ENCODE assay signal across 12 cellular contexts in genomic region chr9:87336407-87336806, GRCh38.
DNase-seq lines count a peak whose midpoint lies in the region; ATAC-seq, FAIRE-seq and TF ChIP-seq lines count a peak whose summit lies in the region.
"Had no signal": no experiment of that assay in that cellular context is flagged by ENCODE, and none has a peak within 500 bp of the region (broad histone marks: within the 10 kb centered on the region; RNA-seq: fewer than 3 reads in every experiment).

No MANE protein-coding gene starts in this region.

- no peaks in the 10 kb centered on the region for H3K27me3 ChIP-seq in right cardiac atrium (ENCODE audit: control insufficient read depth, insufficient read depth)
- H3K27me3 ChIP-seq in small intestine (ENCODE audit: control insufficient read depth in 2 of 2, insufficient read depth in 2 of 2, low read length in 2 of 2): no peaks in the 10 kb centered on the region
- H3K27me3 ChIP-seq: right atrium auricular region had no signal

- H3K9me3 ChIP-seq in right cardiac atrium (ENCODE audit: control insufficient read depth, low read length): no peaks in the 10 kb centered on the region
- no peaks in the 10 kb centered on the region for H3K9me3 ChIP-seq in small intestine (ENCODE audit: control insufficient read depth, low read depth)

- 54% methylated on average over 1 of the region's 1 CpG for WGBS in right cardiac atrium
- 50 to 68% (median 54%) methylated on average over 1 of the region's 1 CpG for WGBS in small intestine, 3 donors

- H3K4me3 ChIP-seq in right cardiac atrium (ENCODE audit: low read length): no peak overlapping the region
- H3K4me3 ChIP-seq in small intestine (ENCODE audit: low read depth in 1 of 2, low read length in 2 of 2): no peak overlapping the region

- no peaks in the 10 kb centered on the region for H3K36me3 ChIP-seq in small intestine (ENCODE audit: control insufficient read depth in 2 of 2, insufficient read depth in 2 of 2, low read length in 2 of 2)
- H3K36me3 ChIP-seq: right atrium auricular region had no signal

- intact Hi-C loops in right cardiac atrium (cut with DNase I) (loop anchor here in 3 of 4 donors (2.0 to 10.0 kb wide), 5 partner anchors 158 to 902 kb away; partner anchors contain the start of gene DAPK1 (in 1 of the 3)), Right ventricle myocardium superior (cut with DNase I) (loop anchor here (2.0 kb wide), 1 partner anchor 326 kb away; no protein-coding TSS in a partner anchor)

- no peak for DNase-seq in right cardiac atrium
- DNase-seq in Right ventricle myocardium superior: no peak
- DNase-seq in NOMO-1 (lab: John Stamatoyannopoulos, UW; ENCODE audit: unreplicated experiment in 2 of 2): peak; percentile 1 to 7
- DNase-seq in erythroblast (lab: John Stamatoyannopoulos, UW): peak; percentile 58 to 68
- DNase-seq in HPDE6-E6E7 (ENCODE audit: extremely low spot score): no peak
- no peak for DNase-seq in NCI-H2196 treated with DMSO at 0.1 percent for 48 hours (lab: John Stamatoyannopoulos, UW; ENCODE audit: unreplicated experiment)
- DNase-seq in small intestine: no peak
- DNase-seq: activated CD4-positive, alpha-beta memory T cell treated with anti-CD3 and anti-CD28 coated beads, Interleukin-2, amount 10 ng/mL, durations not matched to agents 7 days and 5 days had no signal

- TF ChIP-seq POLR2A in erythroblast (IDR thresholded peaks at IDR 0.05; ENCODE audit: low read length): no peak

- ATAC-seq in right cardiac atrium (peak; percentile 12 to 61), Right ventricle myocardium superior (ENCODE audit: poor library complexity) (no peak), GM18867 (IDR thresholded peaks at IDR 0.05; ENCODE audit: unreplicated experiment) (no peak)
- ATAC-seq: activated naive CD8-positive, alpha-beta T cell treated with anti-CD3 and anti-CD28 coated beads, Interleukin-2, amount 50 U/mL, for 24 hours had no signal

- H3K27ac ChIP-seq in right cardiac atrium (ENCODE audit: low read length): no peak overlapping the region
- H3K27ac ChIP-seq in small intestine (ENCODE audit: low read depth in 1 of 2, low read length in 1 of 2): no peak overlapping the region
- H3K27ac ChIP-seq: KMS-11, right atrium auricular region had no signal

- no peak for FAIRE-seq in small intestine (lab: Jason Lieb, UNC)

- H3K4me1 ChIP-seq in right cardiac atrium (ENCODE audit: control insufficient read depth, insufficient read depth, low read length): peaks cover 2% of the 10 kb centered on the region
- H3K4me1 ChIP-seq in small intestine (ENCODE audit: control insufficient read depth in 2 of 2, insufficient read depth in 1 of 2, low read depth in 1 of 2, low read length in 1 of 2): no peaks in the 10 kb centered on the region

Comparison
In these comparisons a context has a peak if more than half of its experiments do, and no peak if none do; other contexts are left out.
1. ATAC-seq: peak in right cardiac atrium (2 of 2); none in Right ventricle myocardium superior (single experiment) and GM18867 (single experiment).
2. DNase-seq: peak in NOMO-1 (2 of 2) and erythroblast (2 of 2); none in right cardiac atrium (0 of 3), Right ventricle myocardium superior (single experiment), HPDE6-E6E7 (single experiment), NCI-H2196 treated with DMSO at 0.1 percent for 48 hours (single experiment) and small intestine (single experiment).